Comparison of ENCODE assay signal across 15 cellular contexts in the genomic region with DNA sequence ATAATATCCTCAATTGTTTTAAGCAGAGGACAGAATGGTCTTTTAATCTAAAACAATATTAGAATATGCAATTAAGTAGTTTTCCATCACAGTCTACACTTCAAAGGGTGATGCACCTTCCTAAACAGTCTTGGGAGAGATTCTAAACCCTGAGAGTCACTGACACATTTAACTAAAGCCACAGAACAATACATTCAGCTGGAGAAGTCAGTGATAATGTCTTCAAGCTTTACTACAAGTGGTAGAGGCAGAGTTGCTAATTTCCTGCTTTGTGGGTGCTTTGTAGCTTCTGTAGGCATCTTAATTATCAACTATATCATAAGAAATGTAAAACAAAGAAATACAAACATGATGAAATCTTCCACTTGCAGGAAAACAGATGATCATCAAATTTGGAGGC.
A peak's percentile ranks its signal among the peaks of the same experiment; 100 is the strongest.
DNase-seq lines count a peak whose midpoint lies in the region; ATAC-seq, FAIRE-seq and TF ChIP-seq lines count a peak whose summit lies in the region.
"Had no signal": no experiment of that assay in that cellular context is flagged by ENCODE, and none has a peak within 500 bp of the region (broad histone marks: within the 10 kb centered on the region; RNA-seq: fewer than 3 reads in every experiment).

No MANE protein-coding gene starts in this region.

- H2BK15ac ChIP-seq in mesenchymal stem cell (ENCODE audit: low read depth, poor library complexity, severe bottlenecking), result no peak overlapping the region

- H3K4me1 ChIP-seq in liver (ENCODE audit: control insufficient read depth in 4 of 4, insufficient read depth in 4 of 4, low read length in 3 of 4) (peaks cover 12 to 54% (median 24%) of the 10 kb centered on the region in 4 donors), HepG2 (ENCODE audit: insufficient read depth, low read length) (peaks cover 26% of the 10 kb centered on the region), mesenchymal stem cell (ENCODE audit: control insufficient read depth, insufficient read depth, low read depth, low read length) (peaks cover 7% of the 10 kb centered on the region), testis (no peaks in the 10 kb centered on the region)

- no peak overlapping the region for H3K23ac ChIP-seq in mesenchymal stem cell (ENCODE audit: low read length in 2 of 2)

- no peaks in the 10 kb centered on the region for H3K27me3 ChIP-seq in liver (ENCODE audit: control insufficient read depth in 4 of 4, insufficient read depth in 4 of 4, low read length in 3 of 4)
- H3K27me3 ChIP-seq in HepG2 (ENCODE audit: control insufficient read depth in 1 of 2, insufficient read depth in 2 of 2, low read length in 2 of 2), result no peaks in the 10 kb centered on the region
- H3K27me3 ChIP-seq in mesenchymal stem cell (ENCODE audit: control insufficient read depth in 1 of 2, insufficient read depth in 1 of 2, low read length in 2 of 2), result no peaks in the 10 kb centered on the region
- H3K27me3 ChIP-seq in testis, result no peaks in the 10 kb centered on the region

- no peak overlapping the region for H2BK120ac ChIP-seq in mesenchymal stem cell (ENCODE audit: low read depth, low read length)

- H3K4me2 ChIP-seq in HepG2 (ENCODE audit: low read depth, low read length) (no peak overlapping the region), mesenchymal stem cell (ENCODE audit: low read length, poor library complexity, severe bottlenecking) (no peak overlapping the region)
- H3K4me2 ChIP-seq: GM23338 had no signal

- no peak overlapping the region for H3K18ac ChIP-seq in mesenchymal stem cell (ENCODE audit: low read depth in 1 of 2, low read length in 2 of 2)

- intact Hi-C loops in HepG2 (cut with micrococcal nuclease; ENCODE audit: unreplicated experiment) (no loop called here), testis (cut with DNase I; ENCODE audit: low total_unique reads) (no loop called here)
- intact Hi-C loops in activated T-helper 1 cell treated with anti-CD3 and anti-CD28 coated beads, Interleukin-12 subunit alpha, Interleukin-12 subunit beta, Interleukin-2, Interleukin-4 antibody, amounts not matched to agents 30 ng/mL and 10 ng/mL and 1 ng/mL, durations not matched to agents 14 hours and 24 hours and 36 hours (cut with micrococcal nuclease), result loop anchor here (1.0 to 5.0 kb wide), 6 partner anchors 8 to 97 kb away; no protein-coding TSS in a partner anchor

- BruUV-seq in HepG2 (replicated peaks; lab: Mats Ljungman, UMichigan), result no TSS peak

- no peak overlapping the region for H2BK5ac ChIP-seq in mesenchymal stem cell (ENCODE audit: low read depth, low read length, poor library complexity, severe bottlenecking)

- peaks cover 32% of the 10 kb centered on the region for H3K79me1 ChIP-seq in mesenchymal stem cell (replicated peaks; ENCODE audit: low read length, poor library complexity, severe bottlenecking)

- H3K9me3 ChIP-seq in liver (ENCODE audit: control insufficient read depth in 4 of 4, low read length in 3 of 4), result no peaks in the 10 kb centered on the region
- no peaks in the 10 kb centered on the region for H3K9me3 ChIP-seq in HepG2 (ENCODE audit: low read length)
- H3K9me3 ChIP-seq in mesenchymal stem cell (ENCODE audit: control insufficient read depth, low read length), result no peaks in the 10 kb centered on the region
- no peaks in the 10 kb centered on the region for H3K9me3 ChIP-seq in testis

- H4K91ac ChIP-seq in mesenchymal stem cell (ENCODE audit: low read length), result no peak overlapping the region

- peaks cover 55% of the 10 kb centered on the region for H3K36me3 Mint-ChIP-seq in activated T-helper 1 cell treated with anti-CD3 and anti-CD28 coated beads, Interleukin-12 subunit alpha, Interleukin-12 subunit beta, Interleukin-2, Interleukin-4 antibody, amounts not matched to agents 30 ng/mL and 10 ng/mL and 1 ng/mL, durations not matched to agents 14 hours and 24 hours and 36 hours (ENCODE audit: low read depth)

- H3K9ac ChIP-seq in liver (ENCODE audit: low read depth in 1 of 2, low read length in 2 of 2) (no peak overlapping the region), HepG2 (ENCODE audit: insufficient read depth, low read depth, low read length) (no peak overlapping the region), mesenchymal stem cell (ENCODE audit: low read length) (no peak overlapping the region)

- no peak for FAIRE-seq in HepG2 (lab: Jason Lieb, UNC)
- FAIRE-seq: G401.6 had no signal

- no peak for TF ChIP-seq EP300 in HepG2 (IDR thresholded peaks at IDR 0.05; ENCODE audit: low read depth in 2 of 2, low read length in 2 of 2)
- TF ChIP-seq EP300 in HepG2 (CRISPR knock-in tag; IDR thresholded peaks at IDR 0.05; ENCODE audit: borderline replicate concordance), result no peak

- H3K4me3 ChIP-seq in liver (ENCODE audit: low read depth in 1 of 3, low read length in 3 of 3), result no peak overlapping the region
- no peak overlapping the region for H3K4me3 ChIP-seq in HepG2 (replicated peaks in 1 of 3; ENCODE audit: insufficient read depth in 1 of 3, low read depth in 2 of 3, low read length in 3 of 3)
- no peak overlapping the region for H3K4me3 ChIP-seq in mesenchymal stem cell (ENCODE audit: insufficient read depth in 1 of 2, low read depth in 1 of 2, low read length in 2 of 2)
- H3K4me3 ChIP-seq in testis, result no peak overlapping the region
- H3K4me3 ChIP-seq: GM23338 had no signal

- H3K4me1 Mint-ChIP-seq in activated T-helper 1 cell treated with anti-CD3 and anti-CD28 coated beads, Interleukin-12 subunit alpha, Interleukin-12 subunit beta, Interleukin-2, Interleukin-4 antibody, amounts not matched to agents 30 ng/mL and 10 ng/mL and 1 ng/mL, durations not matched to agents 14 hours and 24 hours and 36 hours (ENCODE audit: low read depth), result peaks cover 97% of the 10 kb centered on the region

- H3K14ac ChIP-seq in mesenchymal stem cell (ENCODE audit: low read length in 2 of 2), result no peak overlapping the region

- TF ChIP-seq RAD21 in liver (IDR thresholded peaks at IDR 0.05) (no peak), HepG2 (CRISPR knock-in tag; IDR thresholded peaks at IDR 0.05) (no peak)

- POLR2A ChIA-PET in HepG2 (lab: Yijun Ruan, JAX), result interaction anchor here (1.7 kb wide), 1 partner anchor 10 kb away, joined by 4 read pairs; no protein-coding TSS in a partner anchor

- H2AFZ ChIP-seq in HepG2 (ENCODE audit: low read length), result no peak overlapping the region
- no peak overlapping the region for H2AFZ ChIP-seq in mesenchymal stem cell (ENCODE audit: low read depth, low read length)
- H2AFZ ChIP-seq: GM23338 had no signal

- H4K20me1 ChIP-seq in HepG2 (ENCODE audit: insufficient read depth, low read length), result no peaks in the 10 kb centered on the region

- TF ChIP-seq CTCF in liver (IDR thresholded peaks at IDR 0.05; ENCODE audit: low read depth, low read length, missing input control) (no peak), HepG2 (CRISPR knock-in tag; IDR thresholded peaks at IDR 0.05) (no peak), testis (IDR thresholded peaks at IDR 0.05) (no peak)

- peak overlapping the region; percentile 63 to 89 for H3K27ac ChIP-seq in liver (ENCODE audit: low read depth in 1 of 2, low read length in 2 of 2)
- H3K27ac ChIP-seq in HepG2 (ENCODE audit: extremely low read length, insufficient read depth, low read length), result no peak overlapping the region
- no peak overlapping the region for H3K27ac ChIP-seq in mesenchymal stem cell (ENCODE audit: low read length, poor library complexity, severe bottlenecking)
- no peak overlapping the region for H3K27ac ChIP-seq in testis

- DNase-seq in HepG2 (ENCODE audit: low spot score) (no peak), mesenchymal stem cell (peak; percentile 23), 8988T (no peak), testis (no peak), NCI-H187 treated with DMSO at 0.1 percent for 48 hours (lab: John Stamatoyannopoulos, UW) (no peak), NCI-H510A (lab: John Stamatoyannopoulos, UW) (no peak)
- no peak for DNase-seq in activated T-helper 1 cell treated with anti-CD3 and anti-CD28 coated beads, Interleukin-12 subunit alpha, Interleukin-12 subunit beta, Interleukin-2, Interleukin-4 antibody, amounts not matched to agents 30 ng/mL and 10 ng/mL and 1 ng/mL, durations not matched to agents 14 hours and 24 hours and 36 hours (ENCODE audit: low spot score)
- DNase-seq: amniotic stem cell; cortex of kidney; MM.1S; stimulated activated CD8-positive, alpha-beta memory T cell treated with anti-CD3 and anti-CD28 coated beads, Interleukin-4, amount 100 ng/mL, for 48 hours had no signal

- H3K27ac Mint-ChIP-seq in activated T-helper 1 cell treated with anti-CD3 and anti-CD28 coated beads, Interleukin-12 subunit alpha, Interleukin-12 subunit beta, Interleukin-2, Interleukin-4 antibody, amounts not matched to agents 30 ng/mL and 10 ng/mL and 1 ng/mL, durations not matched to agents 14 hours and 24 hours and 36 hours, result peak overlapping the region; percentile 95
- H3K27ac Mint-ChIP-seq: mesothelial cell of epicardium had no signal

- H4K8ac ChIP-seq in mesenchymal stem cell (ENCODE audit: low read length), result no peak overlapping the region

- H2AK5ac ChIP-seq in mesenchymal stem cell (ENCODE audit: low read length, severe bottlenecking), result no peak overlapping the region

- peak overlapping the region; percentile 72 for H3K4me3 Mint-ChIP-seq in activated T-helper 1 cell treated with anti-CD3 and anti-CD28 coated beads, Interleukin-12 subunit alpha, Interleukin-12 subunit beta, Interleukin-2, Interleukin-4 antibody, amounts not matched to agents 30 ng/mL and 10 ng/mL and 1 ng/mL, durations not matched to agents 14 hours and 24 hours and 36 hours
- H3K4me3 Mint-ChIP-seq: GM23338, mesothelial cell of epicardium had no signal

- no peak overlapping the region for H3K4ac ChIP-seq in mesenchymal stem cell (ENCODE audit: low read depth in 1 of 2, low read length in 2 of 2)

- H3K36me3 ChIP-seq in liver (ENCODE audit: control insufficient read depth in 4 of 4, insufficient read depth in 3 of 4, low read depth in 1 of 4, low read length in 3 of 4) (no peaks in the 10 kb centered on the region), HepG2 (replicated peaks in 1 of 2; ENCODE audit: control insufficient read depth in 1 of 2, insufficient read depth in 2 of 2, low read length in 2 of 2) (peaks cover 0 to 4% of the 10 kb centered on the region in 2 experiments; a peak in 3 of 5 replicates), mesenchymal stem cell (ENCODE audit: control insufficient read depth in 1 of 2, insufficient read depth in 2 of 2, low read depth in 1 of 2, low read length in 2 of 2) (peaks cover 0 to 6% of the 10 kb centered on the region in 2 experiments), testis (ENCODE audit: low read depth, missing control alignments) (no peaks in the 10 kb centered on the region)

- no peak overlapping the region for H2BK12ac ChIP-seq in mesenchymal stem cell (ENCODE audit: low read length in 2 of 2)

- CTCF ChIA-PET in HepG2 (lab: Yijun Ruan, JAX; ENCODE audit: low intra/inter-chr PET ratio, low total read pairs), result no interaction called here

- ATAC-seq in HepG2, result no peak
- ATAC-seq: GM23338 had no signal

- no peaks in the 10 kb centered on the region for H3K27me3 Mint-ChIP-seq in activated T-helper 1 cell treated with anti-CD3 and anti-CD28 coated beads, Interleukin-12 subunit alpha, Interleukin-12 subunit beta, Interleukin-2, Interleukin-4 antibody, amounts not matched to agents 30 ng/mL and 10 ng/mL and 1 ng/mL, durations not matched to agents 14 hours and 24 hours and 36 hours (ENCODE audit: insufficient read depth)

- H3K79me2 ChIP-seq in HepG2 (ENCODE audit: insufficient read depth, low read length), result peaks cover 25% of the 10 kb centered on the region

- in situ Hi-C loops in HepG2 (cut with HindIII; ENCODE audit: extremely low pct_ligation_motif_present, low pct_unique_long_range_greater_than_20kb), result no loop called here

- TF ChIP-seq POLR2A in HepG2 (IDR thresholded peaks at IDR 0.05; ENCODE audit: insufficient read depth in 1 of 2, low read depth in 2 of 2, low read length in 2 of 2) (no peak), testis (IDR thresholded peaks at IDR 0.05) (no peak)

- peaks cover 12% of the 10 kb centered on the region for H3K9me3 Mint-ChIP-seq in activated T-helper 1 cell treated with anti-CD3 and anti-CD28 coated beads, Interleukin-12 subunit alpha, Interleukin-12 subunit beta, Interleukin-2, Interleukin-4 antibody, amounts not matched to agents 30 ng/mL and 10 ng/mL and 1 ng/mL, durations not matched to agents 14 hours and 24 hours and 36 hours

Comparison
In these comparisons a context has a peak if more than half of its experiments do, and no peak if none do; other contexts are left out.
1. H3K27ac ChIP-seq: peak in liver (2 of 2); none in HepG2 (single experiment), mesenchymal stem cell (single experiment) and testis (0 of 2).